ENCODE assay signal across 8 cellular contexts in genomic region chr1:144418891-144419697, GRCh38. TPM values are rescaled to one million over a fixed set of nuclear protein-coding genes. Genes with fewer than 3 reads are reported as not detected.
DNase-seq lines count a peak whose midpoint lies in the region; ATAC-seq and TF ChIP-seq lines count a peak whose summit lies in the region.
"Not testable (repeated sequence)": the region's sequence is repeated elsewhere in the genome, so short reads cannot be mapped to it uniquely, and the experiment has no call there.

No MANE protein-coding gene starts in this region.

- not testable (repeated sequence) for H3K4me1 ChIP-seq in A673 (ENCODE audit: insufficient read depth, low read length, poor library complexity, severe bottlenecking); naive thymus-derived CD4-positive, alpha-beta T cell (ENCODE audit: control insufficient read depth in 2 of 2, insufficient read depth in 2 of 2, low read length in 2 of 2)

- not testable (repeated sequence) for H3K36me3 ChIP-seq in A673 (ENCODE audit: insufficient read depth, low read length, poor library complexity, severe bottlenecking); brain microvascular endothelial cell (replicated peaks); naive thymus-derived CD4-positive, alpha-beta T cell (ENCODE audit: control insufficient read depth in 2 of 3, insufficient read depth in 3 of 3, low read length in 3 of 3)

- peak overlapping the region; percentile 89 for H3K27ac Mint-ChIP-seq in activated CD4-positive, alpha-beta memory T cell treated with anti-CD3 and anti-CD28 coated beads for 36 hours
- H3K27ac Mint-ChIP-seq in naive thymus-derived CD4-positive, alpha-beta T cell = peak overlapping the region; percentile 92 to 98 (median 94)

- POLR2A ChIA-PET in A673 (lab: Charles Lee; ENCODE audit: low non-redundant PET); HEK293T (lab: Yijun Ruan, JAX); activated CD4-positive, alpha-beta memory T cell treated with anti-CD3 and anti-CD28 coated beads for 36 hours (lab: Charles Lee); naive thymus-derived CD4-positive, alpha-beta T cell (lab: Charles Lee): not testable (repeated sequence)

- intact Hi-C loops in A673 (cut with micrococcal nuclease; ENCODE audit: unreplicated experiment); activated CD4-positive, alpha-beta memory T cell treated with anti-CD3 and anti-CD28 coated beads for 36 hours (cut with micrococcal nuclease); Right ventricle myocardium superior (cut with DNase I); naive thymus-derived CD4-positive, alpha-beta T cell (cut with micrococcal nuclease): not testable (repeated sequence)

- not testable (repeated sequence) for H3K4me1 Mint-ChIP-seq in activated CD4-positive, alpha-beta memory T cell treated with anti-CD3 and anti-CD28 coated beads for 36 hours (ENCODE audit: low read depth)
- peaks cover 0 to 11% (median 3%) of the 10 kb centered on the region in 7 donors for H3K4me1 Mint-ChIP-seq in naive thymus-derived CD4-positive, alpha-beta T cell

- CTCF ChIA-PET in A673 (lab: Charles Lee); HEK293T (lab: Yijun Ruan, JAX); activated CD4-positive, alpha-beta memory T cell treated with anti-CD3 and anti-CD28 coated beads for 36 hours (lab: Charles Lee); naive thymus-derived CD4-positive, alpha-beta T cell (lab: Charles Lee): not testable (repeated sequence)

- not testable (repeated sequence) for H3K36me3 Mint-ChIP-seq in activated CD4-positive, alpha-beta memory T cell treated with anti-CD3 and anti-CD28 coated beads for 36 hours
- peaks cover 0 to 11% (median 8%) of the 10 kb centered on the region in 5 donors for H3K36me3 Mint-ChIP-seq in naive thymus-derived CD4-positive, alpha-beta T cell

- ATAC-seq in Right ventricle myocardium superior (ENCODE audit: poor library complexity); naive thymus-derived CD4-positive, alpha-beta T cell: not testable (repeated sequence)

- H3K9me3 ChIP-seq in A673 (ENCODE audit: low read depth, low read length, poor library complexity, severe bottlenecking); naive thymus-derived CD4-positive, alpha-beta T cell (ENCODE audit: control insufficient read depth in 2 of 3, low read length in 3 of 3): not testable (repeated sequence)

- H3K27ac ChIP-seq in A673 (ENCODE audit: low read depth, low read length, poor library complexity, severe bottlenecking); brain microvascular endothelial cell: not testable (repeated sequence)
- peak overlapping the region; percentile 62 for H3K27ac ChIP-seq in naive thymus-derived CD4-positive, alpha-beta T cell (ENCODE audit: low read depth, low read length)

- H3K9me3 Mint-ChIP-seq in activated CD4-positive, alpha-beta memory T cell treated with anti-CD3 and anti-CD28 coated beads for 36 hours; naive thymus-derived CD4-positive, alpha-beta T cell: not testable (repeated sequence)

- DNase-seq in A673 (ENCODE audit: low spot score) = peak; percentile 65
- not testable (repeated sequence) for DNase-seq in HEK293T (ENCODE audit: extremely low spot score)
- peak; percentile 76 for DNase-seq in NCI-H82 (lab: John Stamatoyannopoulos, UW)
- peak; percentile 80 for DNase-seq in activated CD4-positive, alpha-beta memory T cell treated with anti-CD3 and anti-CD28 coated beads for 36 hours
- peak; percentile 77 for DNase-seq in brain microvascular endothelial cell
- peak; percentile 41 for DNase-seq in Right ventricle myocardium superior
- DNase-seq in naive thymus-derived CD4-positive, alpha-beta T cell = peak; percentile 52 to 80 (median 65)
- peak; percentile 40 to 59 for DNase-seq in stimulated activated CD4-positive, alpha-beta T cell treated with anti-CD3 and anti-CD28 coated beads, Interleukin-2, amount 100 ng/mL, for 48 hours

- H3K27me3 Mint-ChIP-seq in activated CD4-positive, alpha-beta memory T cell treated with anti-CD3 and anti-CD28 coated beads for 36 hours; naive thymus-derived CD4-positive, alpha-beta T cell: not testable (repeated sequence)

- not testable (repeated sequence) for TF ChIP-seq CTCF in A673 (conservative IDR thresholded peaks at IDR 0.05; ENCODE audit: low read depth, low read length); brain microvascular endothelial cell (IDR thresholded peaks at IDR 0.05; ENCODE audit: low read depth, low read length, missing control alignments)

- peak overlapping the region; percentile 85 for H3K4me3 Mint-ChIP-seq in activated CD4-positive, alpha-beta memory T cell treated with anti-CD3 and anti-CD28 coated beads for 36 hours
- H3K4me3 Mint-ChIP-seq in naive thymus-derived CD4-positive, alpha-beta T cell = peak overlapping the region; percentile 77 to 94 (median 91)

- not testable (repeated sequence) for BruUV-seq in A673 (replicated peaks; lab: Mats Ljungman, UMichigan)

- H3K4me3 ChIP-seq in A673 (ENCODE audit: low read depth, low read length, poor library complexity, severe bottlenecking) (peak overlapping the region; percentile 48), brain microvascular endothelial cell (ENCODE audit: low read depth, low read length) (peak overlapping the region; percentile 51)
- H3K4me3 ChIP-seq in naive thymus-derived CD4-positive, alpha-beta T cell (ENCODE audit: low read length) = peak overlapping the region; percentile 56

- in situ Hi-C loops in brain microvascular endothelial cell (cut with HindIII; ENCODE audit: low pct_ligation_motif_present, low sequenced_read_pairs) = not testable (repeated sequence)

- H3K27me3 ChIP-seq in A673 (replicated peaks; ENCODE audit: insufficient read depth, low read depth, low read length, poor library complexity); brain microvascular endothelial cell (replicated peaks); naive thymus-derived CD4-positive, alpha-beta T cell (ENCODE audit: control insufficient read depth in 2 of 2, insufficient read depth in 2 of 2, low read length in 2 of 2): not testable (repeated sequence)

TF ChIP-seq in HEK293T, 16 proteins besides CTCF, POLR2A, EP300 and RAD21:
- TF ChIP-seq L3MBTL2 (conservative IDR thresholded peaks at IDR 0.05) (peak; percentile 62), PKNOX1 (IDR thresholded peaks at IDR 0.05) (peak; percentile 22; the same call in 1 of the 2 replicates)

RNA-seq across cellular contexts. Expression of gene NBPF15, which starts 42.4 kb away (rescaled TPM):
- total RNA-seq in A673 (2021) (33.9 and 37.0 TPM in 2 replicates), Right ventricle myocardium superior (6.7 TPM)
- 10 to 100 TPM; 56.3 to 58.2 TPM for total RNA-seq in activated CD4-positive, alpha-beta memory T cell treated with anti-CD3 and anti-CD28 coated beads for 36 hours
- total RNA-seq in naive thymus-derived CD4-positive, alpha-beta T cell = 100 to 1,000 TPM in 4 of 5 experiments, 10 to 100 TPM in 1; 46.7 to 259 (median 115) TPM
- 10 to 100 TPM; 19.7 to 24.5 TPM for polyA plus RNA-seq in naive thymus-derived CD4-positive, alpha-beta T cell

RNA-seq across cellular contexts. Expression of gene PPIAL4E, which starts 45.7 kb away (rescaled TPM):
- not detected in 2 replicates for total RNA-seq in A673 (2021)
- not detected for total RNA-seq in activated CD4-positive, alpha-beta memory T cell treated with anti-CD3 and anti-CD28 coated beads for 36 hours
- not detected for total RNA-seq in Right ventricle myocardium superior
- 1 to 10 TPM in 2 of 5 experiments, not detected in 3; 6.7 to 7.9 TPM for total RNA-seq in naive thymus-derived CD4-positive, alpha-beta T cell
- polyA plus RNA-seq in naive thymus-derived CD4-positive, alpha-beta T cell = not detected
